Comparison of ENCODE assay signal across 27 cellular contexts in the genomic region with DNA sequence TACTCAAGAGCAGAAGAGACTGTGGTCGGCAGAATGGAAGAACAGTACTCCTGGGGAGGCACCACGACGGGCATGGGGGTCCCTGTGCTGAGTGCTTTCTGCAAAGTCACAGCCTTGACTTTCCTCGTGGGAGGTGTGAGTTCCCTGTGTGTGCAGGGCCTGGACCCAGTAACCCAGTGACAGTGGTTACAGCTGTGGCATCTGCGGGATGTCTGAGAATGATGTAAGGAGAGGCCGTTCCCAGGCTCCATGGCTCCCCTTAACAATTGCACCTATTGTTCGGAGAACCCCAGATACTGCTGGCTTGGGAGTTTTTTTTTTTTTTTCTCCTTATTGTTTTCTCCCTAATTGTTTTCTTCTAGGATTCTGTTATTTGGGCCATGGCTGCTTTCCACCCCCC. TPM values are rescaled to one million over a fixed set of nuclear protein-coding genes. Genes with fewer than 3 reads are reported as not detected.
DNase-seq lines count a peak whose midpoint lies in the region; ATAC-seq and TF ChIP-seq lines count a peak whose summit lies in the region.
"Had no signal": no experiment of that assay in that cellular context is flagged by ENCODE, and none has a peak within 500 bp of the region (broad histone marks: within the 10 kb centered on the region; RNA-seq: fewer than 3 reads in every experiment).

No MANE protein-coding gene starts in this region.

- H3K9ac ChIP-seq in neuronal stem cell (ENCODE audit: low read depth, low read length, poor library complexity) = no peak overlapping the region
- H3K9ac ChIP-seq: KMS-11 had no signal

- no peak overlapping the region; the same call in 1 of the 2 replicates for H3K4me2 ChIP-seq in GM23338
- no peak overlapping the region for H3K4me2 ChIP-seq in neuronal stem cell (ENCODE audit: insufficient read depth, low read length, poor library complexity, severe bottlenecking)
- H3K4me2 ChIP-seq: hepatocyte, KMS-11 had no signal

- TF ChIP-seq CTCF in GM23338 (conservative IDR thresholded peaks at IDR 0.05; ENCODE audit: low read depth in 2 of 2) (no peak), esophagus muscularis mucosa (IDR thresholded peaks at IDR 0.05) (no peak)

- H3K9me3 ChIP-seq in neuronal stem cell (replicated peaks in 1 of 2; ENCODE audit: control insufficient read depth in 2 of 2, insufficient read depth in 1 of 2, low read depth in 1 of 2, low read length in 2 of 2) (no peaks in the 10 kb centered on the region), esophagus muscularis mucosa (no peaks in the 10 kb centered on the region)
- H3K9me3 ChIP-seq: lower lobe of right lung, prostate gland, stomach, upper lobe of right lung had no signal

- peak overlapping the region; percentile 33 for H3K18ac ChIP-seq in neuronal stem cell (ENCODE audit: low read length)

- no peaks in the 10 kb centered on the region for H3K36me3 Mint-ChIP-seq in GM23338 (ENCODE audit: low read depth)
- no peaks in the 10 kb centered on the region for H3K36me3 Mint-ChIP-seq in T-helper 2 cell treated with Interferon-gamma antibody and Interleukin-4, amounts not matched to agents 5 μg/mL and 100 μg/mL, for 36 hours (ENCODE audit: low read depth)
- no peaks in the 10 kb centered on the region for H3K36me3 Mint-ChIP-seq in activated T-cell treated with anti-CD3 and anti-CD28 coated beads, Interleukin-2, amount 50 U/mL, for 24 hours (ENCODE audit: low read depth)

- H2BK120ac ChIP-seq in neuronal stem cell (ENCODE audit: low read depth, low read length) = no peak overlapping the region

- H3K27me3 ChIP-seq in GM23338 (ENCODE audit: insufficient read depth) (no peaks in the 10 kb centered on the region), neuronal stem cell (ENCODE audit: control insufficient read depth in 3 of 3, insufficient read depth in 3 of 3, low read depth in 1 of 3, low read length in 3 of 3) (no peaks in the 10 kb centered on the region), esophagus muscularis mucosa (peaks cover 0 to 45% (median 0%) of the 10 kb centered on the region in 4 donors)
- H3K27me3 ChIP-seq: hepatocyte had no signal

- H2BK15ac ChIP-seq in neuronal stem cell (ENCODE audit: low read length) = peak overlapping the region; percentile 91

- TF ChIP-seq POLR2A in esophagus muscularis mucosa (IDR thresholded peaks at IDR 0.05; ENCODE audit: low read depth) = no peak

- H2AFZ ChIP-seq in GM23338 (peak overlapping the region; percentile 86; the same call in 1 of the 2 replicates), neuronal stem cell (ENCODE audit: low read length) (peak overlapping the region; percentile 70)
- H2AFZ ChIP-seq: hepatocyte had no signal

- H3K4ac ChIP-seq in neuronal stem cell (ENCODE audit: low read length) = no peak overlapping the region

- H3K9me2 ChIP-seq in GM23338 (ENCODE audit: insufficient read depth) = no peaks in the 10 kb centered on the region

- H3K4me3 ChIP-seq in GM23338 = no peak overlapping the region
- H3K4me3 ChIP-seq in neuronal stem cell (ENCODE audit: low read length in 2 of 2) = peak overlapping the region in 1 of 2 donors; percentile 44
- no peak overlapping the region for H3K4me3 ChIP-seq in esophagus muscularis mucosa
- H3K4me3 ChIP-seq: hepatocyte, lower lobe of right lung, prostate gland, stomach, upper lobe of right lung had no signal

- no peak overlapping the region for H3K23ac ChIP-seq in neuronal stem cell (ENCODE audit: low read depth, low read length, poor library complexity)

- H2AK5ac ChIP-seq in neuronal stem cell (ENCODE audit: low read depth, low read length) = peak overlapping the region; percentile 45

- intact Hi-C loops in esophagus muscularis mucosa (cut with DNase I) = no loop called here

- no peak overlapping the region for H3K4me3 Mint-ChIP-seq in GM23338
- no peak overlapping the region for H3K4me3 Mint-ChIP-seq in T-helper 2 cell treated with Interferon-gamma antibody and Interleukin-4, amounts not matched to agents 5 μg/mL and 100 μg/mL, for 36 hours
- H3K4me3 Mint-ChIP-seq in activated T-cell treated with anti-CD3 and anti-CD28 coated beads, Interleukin-2, amount 50 U/mL, for 24 hours = no peak overlapping the region

- no peaks in the 10 kb centered on the region for H3K79me1 ChIP-seq in neuronal stem cell (ENCODE audit: low read depth, low read length)

- H3K9me3 Mint-ChIP-seq in GM23338 = no peaks in the 10 kb centered on the region; the same call in 2 of the 3 replicates
- no peaks in the 10 kb centered on the region for H3K9me3 Mint-ChIP-seq in T-helper 2 cell treated with Interferon-gamma antibody and Interleukin-4, amounts not matched to agents 5 μg/mL and 100 μg/mL, for 36 hours
- no peaks in the 10 kb centered on the region for H3K9me3 Mint-ChIP-seq in activated T-cell treated with anti-CD3 and anti-CD28 coated beads, Interleukin-2, amount 50 U/mL, for 24 hours

- no peak overlapping the region for H2BK12ac ChIP-seq in neuronal stem cell (ENCODE audit: low read length)

- peaks cover 9% of the 10 kb centered on the region for H3K27me3 Mint-ChIP-seq in GM23338 (ENCODE audit: insufficient read depth, low read depth, poor library complexity)
- H3K27me3 Mint-ChIP-seq in T-helper 2 cell treated with Interferon-gamma antibody and Interleukin-4, amounts not matched to agents 5 μg/mL and 100 μg/mL, for 36 hours (ENCODE audit: low read depth) = no peaks in the 10 kb centered on the region
- peaks cover 24% of the 10 kb centered on the region for H3K27me3 Mint-ChIP-seq in activated T-cell treated with anti-CD3 and anti-CD28 coated beads, Interleukin-2, amount 50 U/mL, for 24 hours

- H3K27ac ChIP-seq in GM23338 (ENCODE audit: low read depth) (no peak overlapping the region), neuronal stem cell (replicated peaks; ENCODE audit: low read length) (peak overlapping the region; percentile 24), esophagus muscularis mucosa (replicated peaks in 1 of 4) (no peak overlapping the region)
- H3K27ac ChIP-seq: hepatocyte, KMS-11, lower lobe of right lung, prostate gland, RWPE1, stomach, upper lobe of right lung had no signal

- no peak overlapping the region for H2BK5ac ChIP-seq in neuronal stem cell (ENCODE audit: low read length)

- H3K36me3 ChIP-seq in GM23338 (ENCODE audit: insufficient read depth) (no peaks in the 10 kb centered on the region), neuronal stem cell (replicated peaks in 1 of 2; ENCODE audit: control insufficient read depth in 2 of 2, insufficient read depth in 2 of 2, low read length in 2 of 2) (no peaks in the 10 kb centered on the region), esophagus muscularis mucosa (no peaks in the 10 kb centered on the region)
- H3K36me3 ChIP-seq: lower lobe of right lung, prostate gland, stomach, upper lobe of right lung had no signal

- TF ChIP-seq EP300 in esophagus muscularis mucosa (IDR thresholded peaks at IDR 0.05) = no peak

- no peak overlapping the region for H4K91ac ChIP-seq in neuronal stem cell (ENCODE audit: low read depth, low read length, poor library complexity)

- no peaks in the 10 kb centered on the region for H4K20me1 ChIP-seq in GM23338 (replicated peaks; ENCODE audit: insufficient read depth)

- no peaks in the 10 kb centered on the region; the same call in 2 of the 3 replicates for H3K4me1 Mint-ChIP-seq in GM23338
- peaks cover 36% of the 10 kb centered on the region for H3K4me1 Mint-ChIP-seq in T-helper 2 cell treated with Interferon-gamma antibody and Interleukin-4, amounts not matched to agents 5 μg/mL and 100 μg/mL, for 36 hours (ENCODE audit: low read depth)
- peaks cover 6% of the 10 kb centered on the region for H3K4me1 Mint-ChIP-seq in activated T-cell treated with anti-CD3 and anti-CD28 coated beads, Interleukin-2, amount 50 U/mL, for 24 hours (ENCODE audit: low read depth)

- DNase-seq in GM23338 (ENCODE audit: low spot score) = peak; percentile 33
- DNase-seq in MV-4-11 (lab: John Stamatoyannopoulos, UW) = peak; percentile 26
- DNase-seq in neuronal stem cell (ENCODE audit: low spot score) = no peak
- no peak for DNase-seq in T-helper 2 cell treated with Interferon-gamma antibody and Interleukin-4, amounts not matched to agents 5 μg/mL and 100 μg/mL, for 36 hours (ENCODE audit: low spot score)
- no peak for DNase-seq in DMS53 (lab: John Stamatoyannopoulos, UW)
- DNase-seq in activated T-cell treated with anti-CD3 and anti-CD28 coated beads, Interleukin-2, amount 50 U/mL, for 24 hours = no peak
- no peak for DNase-seq in esophagus muscularis mucosa (ENCODE audit: extremely low spot score)
- DNase-seq: activated CD4-positive, CD25-positive, alpha-beta regulatory T cell treated with anti-CD3 and anti-CD28 coated beads, Interleukin-2, amount 50 U/mL, for 72 hours; activated CD8-positive, alpha-beta memory T cell treated with anti-CD3 and anti-CD28 coated beads, Interleukin-2, amount 50 U/mL, for 48 hours; activated effector memory CD4-positive, alpha-beta T cell treated with anti-CD3 and anti-CD28 coated beads, Interleukin-2, amount 50 U/mL, for 16 hours; COR-L47; DND-41; foreskin fibroblast; lower lobe of right lung; NCI-H1417; small intestine; stimulated activated CD4-positive, alpha-beta T cell treated with anti-CD3 and anti-CD28 coated beads, Interleukin-4, amount 100 ng/mL, for 24 hours; stomach; upper lobe of right lung had no signal

- peaks cover 9% of the 10 kb centered on the region; the same call in 1 of the 2 replicates for H3F3A ChIP-seq in GM23338 (replicated peaks; ENCODE audit: low read depth)

- no peak overlapping the region for H3K27ac Mint-ChIP-seq in GM23338
- H3K27ac Mint-ChIP-seq in T-helper 2 cell treated with Interferon-gamma antibody and Interleukin-4, amounts not matched to agents 5 μg/mL and 100 μg/mL, for 36 hours = no peak overlapping the region
- H3K27ac Mint-ChIP-seq in activated T-cell treated with anti-CD3 and anti-CD28 coated beads, Interleukin-2, amount 50 U/mL, for 24 hours = no peak overlapping the region

- no peaks in the 10 kb centered on the region for H3K79me2 ChIP-seq in GM23338 (replicated peaks; ENCODE audit: insufficient read depth)
- H3K79me2 ChIP-seq: hepatocyte had no signal

- ATAC-seq in GM23338 (peak; percentile 29), esophagus mucosa (peak; percentile 22)
- ATAC-seq: lower lobe of right lung, upper lobe of right lung had no signal

- no peak overlapping the region for H4K8ac ChIP-seq in neuronal stem cell (ENCODE audit: low read depth, low read length)

- no CpG with 5 or more reads among the region's 7 CpGs for WGBS in neuronal stem cell (ENCODE audit: extremely low coverage in 2 of 2, insufficient read length in 2 of 2, insufficient replicate concordance in 1 of 2), 2 donors
- 65% methylated on average over 7 of the region's 7 CpGs for WGBS in esophagus muscularis mucosa

- no peak overlapping the region for H3K14ac ChIP-seq in neuronal stem cell (ENCODE audit: low read length)

- H3K4me1 ChIP-seq in GM23338 (ENCODE audit: insufficient read depth) (no peaks in the 10 kb centered on the region), neuronal stem cell (ENCODE audit: control insufficient read depth in 2 of 2, insufficient read depth in 1 of 2, low read depth in 1 of 2, low read length in 2 of 2) (peaks cover 9 to 11% of the 10 kb centered on the region in 2 donors), esophagus muscularis mucosa (no peaks in the 10 kb centered on the region)
- H3K4me1 ChIP-seq: lower lobe of right lung, prostate gland, stomach, upper lobe of right lung had no signal

RNA-seq across cellular contexts. Expression of gene NANOS2, which starts 5.1 kb away (rescaled TPM):
- 0.14 TPM in 1 of 2 replicates, not detected in the other for total RNA-seq in GM23338 (2014; rRNA removed; shearing (Covaris generic))
- polyA plus RNA-seq in GM23338 (2016; fragmentation: Nextera tagmentation; extraction: Ambion mirVana) = 0.11 TPM in 1 of 2 replicates, not detected in the other
- total RNA-seq in esophagus mucosa = not detected
- polyA plus RNA-seq in neuronal stem cell (2013, experiment 1 of 2) = 0.11 TPM
- polyA plus RNA-seq in neuronal stem cell (2013, experiment 2 of 2) = 0.12 TPM
- not detected for total RNA-seq in esophagus muscularis mucosa
- total RNA-seq: dermis microvascular lymphatic vessel endothelial cell, hepatocyte, lower lobe of right lung, myocyte, stomach, upper lobe of right lung had no signal
- polyA plus RNA-seq: hepatocyte, keratinocyte, small intestine, stomach had no signal

RNA-seq across cellular contexts. Expression of gene MYPOP, which starts 17.3 kb away (rescaled TPM):
- total RNA-seq in GM23338 (2014; rRNA removed; shearing (Covaris generic)) = 6.9 and 7.9 TPM in 2 replicates
- polyA plus RNA-seq in GM23338 (2016; fragmentation: Nextera tagmentation; extraction: Ambion mirVana) = 2.7 and 3.0 TPM in 2 replicates
- total RNA-seq in esophagus mucosa = 3.7 TPM
- 11.4 TPM for polyA plus RNA-seq in neuronal stem cell (2013, experiment 1 of 2)
- polyA plus RNA-seq in neuronal stem cell (2013, experiment 2 of 2) = 11.5 TPM
- 1 to 10 TPM; 3.8 to 7.9 (median 6.0) TPM for total RNA-seq in esophagus muscularis mucosa

RNA-seq across cellular contexts. Expression of gene IRF2BP1, which starts 33.7 kb away (rescaled TPM):
- total RNA-seq in GM23338 (2014; rRNA removed; shearing (Covaris generic)) = 36.0 and 41.6 TPM in 2 replicates
- 9.7 and 10.4 TPM in 2 replicates for polyA plus RNA-seq in GM23338 (2016; fragmentation: Nextera tagmentation; extraction: Ambion mirVana)
- total RNA-seq in esophagus mucosa = 10.0 TPM
- polyA plus RNA-seq in neuronal stem cell (2013, experiment 1 of 2) = 14.0 TPM
- 14.4 TPM for polyA plus RNA-seq in neuronal stem cell (2013, experiment 2 of 2)
- total RNA-seq in esophagus muscularis mucosa = 10 to 100 TPM; 22.4 to 58.7 (median 44.2) TPM

RNA-seq across cellular contexts. Expression of gene NOVA2, which starts 54.0 kb away (rescaled TPM):
- total RNA-seq in GM23338 (2014; rRNA removed; shearing (Covaris generic)) = 13.7 and 14.9 TPM in 2 replicates
- polyA plus RNA-seq in GM23338 (2016; fragmentation: Nextera tagmentation; extraction: Ambion mirVana) = 5.1 and 5.3 TPM in 2 replicates
- 0.40 TPM for total RNA-seq in esophagus mucosa
- 12.8 TPM for polyA plus RNA-seq in neuronal stem cell (2013, experiment 1 of 2)
- 13.4 TPM for polyA plus RNA-seq in neuronal stem cell (2013, experiment 2 of 2)
- total RNA-seq in esophagus muscularis mucosa = 1 to 10 TPM; 1.2 to 4.6 (median 2.7) TPM
- total RNA-seq: hepatocyte, myocyte had no signal
- polyA plus RNA-seq: keratinocyte had no signal

RNA-seq across cellular contexts. Expression of gene FOXA3, which starts 55.6 kb away (rescaled TPM):
- total RNA-seq in GM23338 (2014; rRNA removed; shearing (Covaris generic)) = 15.1 and 17.5 TPM in 2 replicates
- 11.1 and 11.7 TPM in 2 replicates for polyA plus RNA-seq in GM23338 (2016; fragmentation: Nextera tagmentation; extraction: Ambion mirVana)
- not detected for total RNA-seq in esophagus mucosa
- 5.9 TPM for polyA plus RNA-seq in neuronal stem cell (2013, experiment 1 of 2)
- polyA plus RNA-seq in neuronal stem cell (2013, experiment 2 of 2) = 5.6 TPM
- not detected for total RNA-seq in esophagus muscularis mucosa
- total RNA-seq: dermis microvascular lymphatic vessel endothelial cell, myocyte had no signal
- polyA plus RNA-seq: keratinocyte had no signal

Comparison
In these comparisons a context has a peak if more than half of its experiments do, and no peak if none do; other contexts are left out.
1. DNase-seq: peak in GM23338 (single experiment) and MV-4-11 (single experiment); none in neuronal stem cell (single experiment), T-helper 2 cell treated with Interferon-gamma antibody and Interleukin-4, amounts not matched to agents 5 μg/mL and 100 μg/mL, for 36 hours (single experiment), DMS53 (single experiment), activated T-cell treated with anti-CD3 and anti-CD28 coated beads, Interleukin-2, amount 50 U/mL, for 24 hours (single experiment) and esophagus muscularis mucosa (single experiment).